In the genomic region with DNA sequence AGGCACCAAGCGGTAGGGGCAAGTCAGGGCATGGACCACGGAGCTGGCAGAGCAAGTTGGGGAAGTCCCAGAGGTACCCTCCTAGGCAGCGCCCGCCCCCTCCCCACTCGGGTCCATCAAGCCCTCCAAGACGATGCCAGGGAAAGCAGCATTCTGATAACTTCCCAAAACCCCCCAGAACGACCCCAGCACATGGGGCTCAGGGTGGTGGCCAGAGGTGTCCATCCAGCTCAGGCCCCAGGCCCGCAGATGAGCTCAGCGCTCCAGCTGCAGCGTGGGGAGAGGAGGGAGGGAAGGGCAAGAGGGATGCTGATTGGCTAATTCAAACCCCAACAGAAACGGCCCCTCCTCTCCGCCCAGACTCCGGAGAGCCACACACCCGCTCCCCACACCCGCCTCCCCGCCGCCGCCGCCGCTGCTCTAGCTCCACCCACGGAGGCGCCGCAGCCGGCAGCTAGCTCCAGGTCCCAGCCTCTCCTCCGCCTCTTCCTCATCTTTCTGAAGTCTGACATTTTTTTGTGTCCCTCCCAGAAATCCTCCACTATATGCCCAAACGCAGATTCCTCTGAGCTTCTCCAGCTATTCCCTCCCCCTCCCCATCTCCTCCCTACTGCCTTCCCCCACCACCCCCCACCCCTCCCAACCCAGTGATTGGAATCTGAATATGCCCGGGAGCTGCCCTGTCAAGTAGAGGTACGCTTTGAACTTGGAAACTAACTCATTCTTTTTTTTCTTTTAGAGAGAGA, we compare ENCODE assay signal across 8 cellular contexts.
DNase-seq lines count a peak whose midpoint lies in the region; ATAC-seq, FAIRE-seq and TF ChIP-seq lines count a peak whose summit lies in the region.

No MANE protein-coding gene starts in this region.

- DNase-seq in NCI-H2196 treated with DMSO at 0.1 percent for 48 hours (lab: John Stamatoyannopoulos, UW; ENCODE audit: unreplicated experiment) (peak; percentile 92), cardiac fibroblast (ENCODE audit: low read depth in 2 of 2) (peak; percentile 96), iris pigment epithelial cell (ENCODE audit: low read depth) (peak; percentile 97)
- DNase-seq in activated CD4-positive, CD25-positive, alpha-beta regulatory T cell (lab: John Stamatoyannopoulos, UW), result peak; percentile 59 to 71 (median 66)
- peak; percentile 57 to 82 for DNase-seq in stimulated activated CD4-positive, alpha-beta T cell treated with anti-CD3 and anti-CD28 coated beads, Interleukin-12 subunit alpha, Interleukin-12 subunit beta, amount 100 ng/mL, for 24 hours (ENCODE audit: low read depth in 2 of 2)

- no peak overlapping the region for H3K4me3 ChIP-seq in cardiac fibroblast (replicated peaks in 1 of 2; ENCODE audit: low read depth in 2 of 2, low read length in 2 of 2)

- FAIRE-seq in A204.1 (lab: Jason Lieb, UNC), result peak; percentile 79

- no peak for TF ChIP-seq CTCF in cardiac fibroblast (IDR thresholded peaks at IDR 0.05; ENCODE audit: low read depth, low read length)

- ATAC-seq in GM18867 (IDR thresholded peaks at IDR 0.05; ENCODE audit: unreplicated experiment), result peak; percentile 83
- ATAC-seq in HG03103 (IDR thresholded peaks at IDR 0.05; ENCODE audit: low read depth, unreplicated experiment), result peak; percentile 86
